ENCODE assay signal across 1 cellular context in genomic region chr19:677201-677600, GRCh38.
TF ChIP-seq lines count a peak whose summit lies in the region.

No MANE protein-coding gene starts in this region.

TF ChIP-seq in GM12878, 131 proteins besides CTCF, POLR2A, EP300 and RAD21:
- TF ChIP-seq MTA3 (IDR thresholded peaks at IDR 0.05; ENCODE audit: borderline replicate concordance, low read length) = no peak
- TF ChIP-seq RFX5 (IDR thresholded peaks at IDR 0.05; ENCODE audit: low read depth, low read length) = no peak
- TF ChIP-seq PRDM15 (CRISPR knock-in tag; IDR thresholded peaks at IDR 0.05) = no peak
- no peak for TF ChIP-seq ESRRA (IDR thresholded peaks at IDR 0.05; ENCODE audit: low read length)
- TF ChIP-seq POLR2AphosphoS2 (IDR thresholded peaks at IDR 0.05; ENCODE audit: low read depth, low read length) = no peak
- no peak for TF ChIP-seq HCFC1 (IDR thresholded peaks at IDR 0.05; ENCODE audit: low read length)
- TF ChIP-seq USF2 (IDR thresholded peaks at IDR 0.05; ENCODE audit: borderline replicate concordance, low read depth, low read length) = no peak
- no peak for TF ChIP-seq E2F4 (IDR thresholded peaks at IDR 0.05; ENCODE audit: low read depth, low read length)
- no peak for TF ChIP-seq CUX1 (IDR thresholded peaks at IDR 0.05; ENCODE audit: insufficient replicate concordance, low read depth, low read length)
- TF ChIP-seq KDM1A (IDR thresholded peaks at IDR 0.05; ENCODE audit: borderline replicate concordance) = no peak
- no peak for TF ChIP-seq RBBP5 (conservative IDR thresholded peaks at IDR 0.05)
- no peak for TF ChIP-seq HDAC2 (IDR thresholded peaks at IDR 0.05)
